In the genomic region with DNA sequence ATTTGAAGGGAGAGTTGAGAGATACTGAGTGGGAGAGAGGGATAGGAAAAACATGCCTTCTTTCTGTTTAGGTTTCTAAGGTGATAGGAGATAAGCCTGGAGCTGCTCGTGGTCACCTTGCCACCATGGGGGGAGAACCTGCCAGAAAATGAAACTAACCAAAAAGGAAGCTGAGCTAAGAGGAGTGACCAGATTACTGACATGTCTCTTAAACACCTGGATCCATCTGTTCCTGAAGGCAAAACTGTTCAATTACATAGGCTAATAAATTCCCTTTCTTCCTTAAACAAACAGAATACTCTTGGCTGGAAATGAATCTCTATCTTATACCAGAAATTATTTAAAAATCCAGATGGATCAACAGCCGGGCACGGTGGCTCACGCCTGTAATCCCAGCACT, we compare ENCODE assay signal across 22 cellular contexts.
"Had no signal": no experiment of that assay in that cellular context is flagged by ENCODE, and none has a peak within 500 bp of the region (broad histone marks: within the 10 kb centered on the region; RNA-seq: fewer than 3 reads in every experiment).

No MANE protein-coding gene starts in this region.

- H3K4me2 ChIP-seq: SK-N-SH had no signal

- ATAC-seq: Panc1, PC-3 had no signal

- H3K27ac ChIP-seq: HL-60, RWPE1 had no signal

- H3K9ac ChIP-seq: SK-N-SH had no signal

- H3K9me3 ChIP-seq: SK-N-SH had no signal

- DNase-seq: KBM-7, MV-4-11, NCI-H1048, NCI-H1105, NCI-H1417, NCI-H1436 treated with DMSO at 0.1 percent for 48 hours, NCI-H1694, NCI-H187 treated with DMSO at 0.1 percent for 48 hours, NCI-H2029 treated with DMSO at 0.1 percent for 48 hours, NCI-H2171 treated with DMSO at 0.1 percent for 48 hours, NCI-H2227 treated with DMSO at 0.1 percent for 48 hours, NCI-H524, NCI-H526 treated with DMSO at 0.1 percent for 48 hours, NCI-H748 treated with DMSO at 0.1 percent for 48 hours, PC-3, SHP77, SK-N-SH, SW 1271, T-helper 1 cell had no signal
